In genomic region chr1:156943756-156944155, GRCh38 we compare ENCODE assay signal across 30 cellular contexts. TPM values are rescaled to one million over a fixed set of nuclear protein-coding genes. Genes with fewer than 3 reads are reported as not detected.
"Had no signal": no experiment of that assay in that cellular context is flagged by ENCODE, and none has a peak within 500 bp of the region (broad histone marks: within the 10 kb centered on the region; RNA-seq: fewer than 3 reads in every experiment).

No MANE protein-coding gene starts in this region.

- H3K4me3 ChIP-seq: coronary artery, esophagus squamous epithelium, heart right ventricle, lung, neural progenitor cell, psoas muscle, skin epidermis, transverse colon, vagina had no signal

- H3K4me3 Mint-ChIP-seq: memory B cell; mesothelial cell of epicardium; naive thymus-derived CD4-positive, alpha-beta T cell; nephron; neural progenitor cell; stimulated activated naive B cell treated with anti-CD40 and anti-IgM and Interleukin-4, amounts not matched to agents 10 μg/mL and 1 μg/mL and 100 μg/mL, for 72 hours; stimulated activated naive CD8-positive, alpha-beta T cell treated with anti-CD3 and anti-CD28 coated beads, Interleukin-15, Interleukin-2, amounts not matched to agents 100 ng/mL and 50 ng/mL, for 24 hours had no signal

- H3K36me3 ChIP-seq: neural progenitor cell had no signal

- H3K9me3 ChIP-seq: esophagus squamous epithelium, heart right ventricle, psoas muscle, transverse colon, vagina had no signal

- H3K4me1 Mint-ChIP-seq: memory B cell; mesothelial cell of epicardium; nephron; neural progenitor cell; stimulated activated naive B cell treated with anti-CD40 and anti-IgM and Interleukin-4, amounts not matched to agents 10 μg/mL and 1 μg/mL and 100 μg/mL, for 72 hours had no signal

- H3K27me3 Mint-ChIP-seq: naive thymus-derived CD4-positive, alpha-beta T cell; stimulated activated naive B cell treated with anti-CD40 and anti-IgM and Interleukin-4, amounts not matched to agents 10 μg/mL and 1 μg/mL and 100 μg/mL, for 72 hours; stimulated activated naive CD8-positive, alpha-beta T cell treated with anti-CD3 and anti-CD28 coated beads, Interleukin-15, Interleukin-2, amounts not matched to agents 100 ng/mL and 50 ng/mL, for 24 hours had no signal

- ATAC-seq: heart right ventricle; left lobe of liver; naive thymus-derived CD4-positive, alpha-beta T cell; psoas muscle; right cardiac atrium; stimulated activated naive B cell treated with anti-CD40 and anti-IgM and Interleukin-4, amounts not matched to agents 10 μg/mL and 1 μg/mL and 100 μg/mL, for 72 hours had no signal

- H3K27ac Mint-ChIP-seq: memory B cell; mesothelial cell of epicardium; nephron; neural progenitor cell; stimulated activated naive B cell treated with anti-CD40 and anti-IgM and Interleukin-4, amounts not matched to agents 10 μg/mL and 1 μg/mL and 100 μg/mL, for 72 hours; stimulated activated naive CD8-positive, alpha-beta T cell treated with anti-CD3 and anti-CD28 coated beads, Interleukin-15, Interleukin-2, amounts not matched to agents 100 ng/mL and 50 ng/mL, for 24 hours had no signal

- H3K9me3 Mint-ChIP-seq: memory B cell; mesothelial cell of epicardium; naive thymus-derived CD4-positive, alpha-beta T cell; nephron; neural progenitor cell; stimulated activated naive B cell treated with anti-CD40 and anti-IgM and Interleukin-4, amounts not matched to agents 10 μg/mL and 1 μg/mL and 100 μg/mL, for 72 hours; stimulated activated naive CD8-positive, alpha-beta T cell treated with anti-CD3 and anti-CD28 coated beads, Interleukin-15, Interleukin-2, amounts not matched to agents 100 ng/mL and 50 ng/mL, for 24 hours had no signal

- H3K27ac ChIP-seq: coronary artery, esophagus squamous epithelium, heart right ventricle, neural progenitor cell, psoas muscle, skin epidermis, transverse colon, vagina had no signal

- DNase-seq: dermis blood vessel endothelial cell; effector memory CD4-positive, alpha-beta T cell; erythroblast; esophagus squamous epithelium; foreskin melanocyte; glutamatergic neuron; heart right ventricle; hippocampal formation; naive thymus-derived CD4-positive, alpha-beta T cell; nucleus accumbens; right cardiac atrium; stimulated activated CD4-positive, alpha-beta T cell treated with anti-CD3 and anti-CD28 coated beads, Interleukin-15, amount 100 ng/mL, for 24 hours; stimulated activated CD4-positive, alpha-beta T cell treated with anti-CD3 and anti-CD28 coated beads, Interleukin-2, amount 100 ng/mL, for 48 hours; stimulated activated naive B cell treated with anti-CD40 and anti-IgM and Interleukin-4, amounts not matched to agents 10 μg/mL and 1 μg/mL and 100 μg/mL, for 72 hours; transverse colon had no signal

- H3K4me1 ChIP-seq: heart right ventricle, neural progenitor cell, psoas muscle, transverse colon, vagina had no signal

- H3K27me3 ChIP-seq: esophagus squamous epithelium, heart right ventricle, neural progenitor cell, transverse colon, vagina had no signal

RNA-seq across cellular contexts. Expression of gene LRRC71, which starts 23.3 kb away (rescaled TPM):
- total RNA-seq: esophagus squamous epithelium; left lobe of liver; liver; naive thymus-derived CD4-positive, alpha-beta T cell; psoas muscle; renal cortical epithelial cell; ureter; vagina had no signal
- polyA plus RNA-seq: keratinocyte; naive thymus-derived CD4-positive, alpha-beta T cell had no signal
